1 cellular context compared by ENCODE assay signal in the genomic region with DNA sequence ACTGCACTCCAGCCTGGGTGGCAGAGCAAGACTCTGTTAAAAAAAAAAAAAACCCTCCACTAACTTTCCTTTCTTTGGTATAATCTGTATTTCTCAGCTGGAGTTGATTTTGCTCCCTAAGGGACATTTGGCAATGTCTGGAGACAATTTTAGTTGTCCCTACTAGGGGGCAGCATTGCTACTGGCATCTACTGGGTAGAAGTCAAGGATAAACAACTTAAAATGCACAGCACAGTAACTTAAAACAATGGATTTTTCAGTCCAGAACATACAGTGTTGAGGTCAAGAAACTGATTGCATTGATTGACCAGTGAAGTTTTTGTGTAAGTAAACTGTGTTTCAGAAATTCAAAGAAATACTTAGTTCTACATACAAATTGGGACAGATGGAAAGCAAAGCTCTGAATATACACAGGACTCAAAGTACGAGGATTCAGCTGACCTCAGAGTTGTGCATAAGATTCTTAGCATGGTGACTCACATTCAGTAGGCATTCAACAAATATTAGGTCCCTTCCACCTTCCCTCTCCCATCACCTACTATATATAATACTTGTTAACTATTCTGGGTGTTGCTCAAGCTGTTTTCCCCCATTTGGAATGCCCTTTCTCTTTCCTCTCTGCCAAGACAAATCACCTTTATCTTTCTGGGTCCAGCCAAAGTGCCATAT.
TF ChIP-seq lines count a peak whose summit lies in the region.

No MANE protein-coding gene starts in this region.

TF ChIP-seq in GM23338, 12 proteins besides CTCF, POLR2A, EP300 and RAD21 (continued from another document):
- TF ChIP-seq, protein P1, sequence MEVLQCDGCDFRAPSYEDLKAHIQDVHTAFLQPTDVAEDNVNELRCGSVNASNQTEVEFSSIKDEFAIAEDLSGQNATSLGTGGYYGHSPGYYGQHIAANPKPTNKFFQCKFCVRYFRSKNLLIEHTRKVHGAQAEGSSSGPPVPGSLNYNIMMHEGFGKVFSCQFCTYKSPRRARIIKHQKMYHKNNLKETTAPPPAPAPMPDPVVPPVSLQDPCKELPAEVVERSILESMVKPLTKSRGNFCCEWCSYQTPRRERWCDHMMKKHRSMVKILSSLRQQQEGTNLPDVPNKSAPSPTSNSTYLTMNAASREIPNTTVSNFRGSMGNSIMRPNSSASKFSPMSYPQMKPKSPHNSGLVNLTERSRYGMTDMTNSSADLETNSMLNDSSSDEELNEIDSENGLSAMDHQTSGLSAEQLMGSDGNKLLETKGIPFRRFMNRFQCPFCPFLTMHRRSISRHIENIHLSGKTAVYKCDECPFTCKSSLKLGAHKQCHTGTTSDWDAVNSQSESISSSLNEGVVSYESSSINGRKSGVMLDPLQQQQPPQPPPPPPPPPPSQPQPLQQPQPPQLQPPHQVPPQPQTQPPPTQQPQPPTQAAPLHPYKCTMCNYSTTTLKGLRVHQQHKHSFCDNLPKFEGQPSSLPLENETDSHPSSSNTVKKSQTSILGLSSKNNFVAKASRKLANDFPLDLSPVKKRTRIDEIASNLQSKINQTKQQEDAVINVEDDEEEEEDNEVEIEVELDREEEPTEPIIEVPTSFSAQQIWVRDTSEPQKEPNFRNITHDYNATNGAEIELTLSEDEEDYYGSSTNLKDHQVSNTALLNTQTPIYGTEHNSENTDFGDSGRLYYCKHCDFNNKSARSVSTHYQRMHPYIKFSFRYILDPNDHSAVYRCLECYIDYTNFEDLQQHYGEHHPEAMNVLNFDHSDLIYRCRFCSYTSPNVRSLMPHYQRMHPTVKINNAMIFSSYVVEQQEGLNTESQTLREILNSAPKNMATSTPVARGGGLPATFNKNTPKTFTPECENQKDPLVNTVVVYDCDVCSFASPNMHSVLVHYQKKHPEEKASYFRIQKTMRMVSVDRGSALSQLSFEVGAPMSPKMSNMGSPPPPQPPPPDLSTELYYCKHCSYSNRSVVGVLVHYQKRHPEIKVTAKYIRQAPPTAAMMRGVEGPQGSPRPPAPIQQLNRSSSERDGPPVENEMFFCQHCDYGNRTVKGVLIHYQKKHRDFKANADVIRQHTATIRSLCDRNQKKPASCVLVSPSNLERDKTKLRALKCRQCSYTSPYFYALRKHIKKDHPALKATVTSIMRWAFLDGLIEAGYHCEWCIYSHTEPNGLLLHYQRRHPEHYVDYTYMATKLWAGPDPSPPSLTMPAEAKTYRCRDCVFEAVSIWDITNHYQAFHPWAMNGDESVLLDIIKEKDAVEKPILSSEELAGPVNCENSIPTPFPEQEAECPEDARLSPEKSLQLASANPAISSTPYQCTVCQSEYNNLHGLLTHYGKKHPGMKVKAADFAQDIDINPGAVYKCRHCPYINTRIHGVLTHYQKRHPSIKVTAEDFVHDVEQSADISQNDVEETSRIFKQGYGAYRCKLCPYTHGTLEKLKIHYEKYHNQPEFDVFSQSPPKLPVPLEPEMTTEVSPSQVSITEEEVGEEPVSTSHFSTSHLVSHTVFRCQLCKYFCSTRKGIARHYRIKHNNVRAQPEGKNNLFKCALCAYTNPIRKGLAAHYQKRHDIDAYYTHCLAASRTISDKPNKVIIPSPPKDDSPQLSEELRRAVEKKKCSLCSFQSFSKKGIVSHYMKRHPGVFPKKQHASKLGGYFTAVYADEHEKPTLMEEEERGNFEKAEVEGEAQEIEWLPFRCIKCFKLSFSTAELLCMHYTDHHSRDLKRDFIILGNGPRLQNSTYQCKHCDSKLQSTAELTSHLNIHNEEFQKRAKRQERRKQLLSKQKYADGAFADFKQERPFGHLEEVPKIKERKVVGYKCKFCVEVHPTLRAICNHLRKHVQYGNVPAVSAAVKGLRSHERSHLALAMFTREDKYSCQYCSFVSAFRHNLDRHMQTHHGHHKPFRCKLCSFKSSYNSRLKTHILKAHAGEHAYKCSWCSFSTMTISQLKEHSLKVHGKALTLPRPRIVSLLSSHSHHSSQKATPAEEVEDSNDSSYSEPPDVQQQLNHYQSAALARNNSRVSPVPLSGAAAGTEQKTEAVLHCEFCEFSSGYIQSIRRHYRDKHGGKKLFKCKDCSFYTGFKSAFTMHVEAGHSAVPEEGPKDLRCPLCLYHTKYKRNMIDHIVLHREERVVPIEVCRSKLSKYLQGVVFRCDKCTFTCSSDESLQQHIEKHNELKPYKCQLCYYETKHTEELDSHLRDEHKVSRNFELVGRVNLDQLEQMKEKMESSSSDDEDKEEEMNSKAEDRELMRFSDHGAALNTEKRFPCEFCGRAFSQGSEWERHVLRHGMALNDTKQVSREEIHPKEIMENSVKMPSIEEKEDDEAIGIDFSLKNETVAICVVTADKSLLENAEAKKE (CRISPR knock-in tag; IDR thresholded peaks at IDR 0.05): no peak
- TF ChIP-seq NANOG (IDR thresholded peaks at IDR 0.05; ENCODE audit: borderline replicate concordance) (no peak), EZH2phosphoT487 (IDR thresholded peaks at IDR 0.05; ENCODE audit: unreplicated experiment) (no peak)
- TF ChIP-seq, protein P2, sequence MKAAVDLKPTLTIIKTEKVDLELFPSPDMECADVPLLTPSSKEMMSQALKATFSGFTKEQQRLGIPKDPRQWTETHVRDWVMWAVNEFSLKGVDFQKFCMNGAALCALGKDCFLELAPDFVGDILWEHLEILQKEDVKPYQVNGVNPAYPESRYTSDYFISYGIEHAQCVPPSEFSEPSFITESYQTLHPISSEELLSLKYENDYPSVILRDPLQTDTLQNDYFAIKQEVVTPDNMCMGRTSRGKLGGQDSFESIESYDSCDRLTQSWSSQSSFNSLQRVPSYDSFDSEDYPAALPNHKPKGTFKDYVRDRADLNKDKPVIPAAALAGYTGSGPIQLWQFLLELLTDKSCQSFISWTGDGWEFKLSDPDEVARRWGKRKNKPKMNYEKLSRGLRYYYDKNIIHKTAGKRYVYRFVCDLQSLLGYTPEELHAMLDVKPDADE (IDR thresholded peaks at IDR 0.05): no peak
TF ChIP-seq in GM23338: peak in this region for 0.
